ENCODE assay signal across 8 cellular contexts in the genomic region with DNA sequence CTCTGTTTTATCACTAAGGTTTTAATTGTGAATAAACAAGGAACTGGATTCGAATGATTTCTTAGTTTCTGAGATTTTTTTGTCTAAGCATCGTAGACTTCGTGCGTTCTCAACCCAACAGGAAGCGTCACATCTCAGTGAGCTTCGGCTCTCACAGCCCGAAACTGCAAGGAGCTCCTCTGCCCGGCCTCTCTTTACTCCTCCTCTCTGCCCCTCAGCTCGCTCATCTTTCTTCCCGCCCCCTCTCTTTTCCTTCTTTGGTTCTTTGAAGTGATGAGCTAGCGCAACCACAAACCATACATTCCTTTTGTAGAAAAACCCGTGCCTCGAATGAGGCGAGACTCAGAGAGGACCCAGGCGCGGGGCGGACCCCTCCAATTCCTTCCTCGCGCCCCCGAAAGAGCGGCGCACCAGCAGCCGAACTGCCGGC. TPM values are rescaled to one million over a fixed set of nuclear protein-coding genes. Genes with fewer than 3 reads are reported as not detected.
DNase-seq lines count a peak whose midpoint lies in the region; ATAC-seq and TF ChIP-seq lines count a peak whose summit lies in the region.

No MANE protein-coding gene starts in this region.

- intact Hi-C loops in lower leg skin (cut with DNase I; ENCODE audit: low total_unique reads): no loop called here

- WGBS in lower leg skin, 2 donors: 1 to 2% methylated on average over 24 of the region's 24 CpGs

- no peak for TF ChIP-seq POLR2A in lower leg skin (IDR thresholded peaks at IDR 0.05)
- TF ChIP-seq POLR2A in erythroblast (IDR thresholded peaks at IDR 0.05; ENCODE audit: low read length): no peak

- H3K4me3 ChIP-seq in choroid plexus epithelial cell (ENCODE audit: low read depth, low read length) (peak overlapping the region; percentile 89), lower leg skin (ENCODE audit: low read depth, poor library complexity, severe bottlenecking) (peak overlapping the region; percentile 38)

- DNase-seq in choroid plexus epithelial cell (ENCODE audit: low read depth): peak; percentile 89
- DNase-seq in lower leg skin (ENCODE audit: low spot score in 2 of 2): peak in 1 of 2 donors; percentile 85
- peak; percentile 43 for DNase-seq in stimulated activated CD8-positive, alpha-beta memory T cell treated with anti-CD3 and anti-CD28 coated beads, Interleukin-4, amount 100 ng/mL, for 24 hours (ENCODE audit: low read depth)
- no peak for DNase-seq in NCI-H2081 (lab: John Stamatoyannopoulos, UW)
- DNase-seq in erythroblast (lab: John Stamatoyannopoulos, UW): no peak

- TF ChIP-seq CTCF in choroid plexus epithelial cell (conservative IDR thresholded peaks at IDR 0.05; ENCODE audit: low read depth, low read length) (no peak), lower leg skin (IDR thresholded peaks at IDR 0.05) (no peak)

- ATAC-seq in GM18867 (IDR thresholded peaks at IDR 0.05; ENCODE audit: unreplicated experiment) (peak; percentile 78), HG02870 (IDR thresholded peaks at IDR 0.05; ENCODE audit: unreplicated experiment) (peak; percentile 80), SK-N-SH treated with all-trans-retinoic acid at 6 μM for 48 hours (peak; percentile 72)

TF ChIP-seq in SK-N-SH treated with all-trans-retinoic acid at 6 μM for 48 hours, 23 proteins besides CTCF, POLR2A, EP300 and RAD21:
- TF ChIP-seq OSR1 (CRISPR knock-in tag; IDR thresholded peaks at IDR 0.05): no peak
- no peak for TF ChIP-seq BACH2 (CRISPR knock-in tag; IDR thresholded peaks at IDR 0.05; ENCODE audit: borderline replicate concordance)
- TF ChIP-seq ARNTL (CRISPR knock-in tag; IDR thresholded peaks at IDR 0.05; ENCODE audit: borderline replicate concordance, low read depth): no peak
- no peak for TF ChIP-seq ZNF70 (CRISPR knock-in tag; IDR thresholded peaks at IDR 0.05)
- TF ChIP-seq ISL1 (CRISPR knock-in tag; IDR thresholded peaks at IDR 0.05): no peak
TF ChIP-seq in SK-N-SH treated with all-trans-retinoic acid at 6 μM for 48 hours: peak in this region for 0.

RNA-seq across cellular contexts. Expression of a gene that starts 0.5 kb away (rescaled TPM):
- 10 to 100 TPM in 2 of 4 donors, 1 to 10 TPM in 2; 6.3 to 12.8 (median 9.2) TPM for total RNA-seq in lower leg skin

Comparison
In these comparisons a context has a peak if more than half of its experiments do, and no peak if none do; other contexts are left out.
1. DNase-seq: peak in choroid plexus epithelial cell (single experiment) and stimulated activated CD8-positive, alpha-beta memory T cell treated with anti-CD3 and anti-CD28 coated beads, Interleukin-4, amount 100 ng/mL, for 24 hours (single experiment); none in NCI-H2081 (0 of 2) and erythroblast (0 of 2).
2. Peak in every context shown above with its lines, with median percentiles within 50 percentile points of each other: ATAC-seq.